Comparison of ENCODE assay signal across 11 cellular contexts in the genomic region with DNA sequence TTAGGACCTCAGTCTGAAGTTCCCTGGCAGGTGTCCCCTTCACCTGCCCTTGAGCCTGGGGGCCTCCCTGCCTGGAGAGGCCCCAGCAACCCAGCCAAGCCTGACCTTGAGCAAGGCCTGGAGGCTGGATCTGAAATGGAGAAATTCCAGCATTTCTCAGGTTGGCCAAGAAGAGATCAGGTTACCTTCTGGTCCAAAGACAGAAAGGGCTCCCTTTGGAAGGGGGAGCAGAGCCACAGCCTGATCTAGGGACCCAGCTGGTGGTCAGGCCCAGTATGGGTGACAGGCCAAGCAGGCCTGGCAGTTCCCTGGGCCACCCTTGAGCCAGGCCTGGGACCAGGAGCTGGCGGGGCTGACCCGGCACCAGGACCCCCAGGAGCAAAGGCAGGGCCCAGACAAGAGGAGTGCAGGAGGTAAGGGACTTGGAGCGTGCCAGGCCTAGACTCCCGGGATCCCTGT.
DNase-seq lines count a peak whose midpoint lies in the region; ATAC-seq and TF ChIP-seq lines count a peak whose summit lies in the region.
"Had no signal": no experiment of that assay in that cellular context is flagged by ENCODE, and none has a peak within 500 bp of the region (broad histone marks: within the 10 kb centered on the region; RNA-seq: fewer than 3 reads in every experiment).

No MANE protein-coding gene starts in this region.

- peak overlapping the region; percentile 75 for H3K9ac ChIP-seq in parathyroid adenoma

- H3K27ac ChIP-seq in gastroesophageal sphincter (peak overlapping the region in 3 of 4 donors; percentile 81 to 88 (median 85)), parathyroid adenoma (peak overlapping the region; percentile 95), aorta (ENCODE audit: low read depth in 1 of 2, low read length in 2 of 2) (no peak overlapping the region)
- H3K27ac ChIP-seq: neutrophil had no signal

- intact Hi-C loops in Right ventricle myocardium superior (cut with DNase I) (no loop called here), cardiac septum (cut with DNase I) (no loop called here), aorta (cut with DNase I) (no loop called here)

- peak overlapping the region; percentile 91 for H3K4me2 ChIP-seq in parathyroid adenoma (ENCODE audit: low read length)

- ATAC-seq in Right ventricle myocardium superior (ENCODE audit: poor library complexity) = peak; percentile 9
- ATAC-seq in gastroesophageal sphincter = peak; percentile 44
- ATAC-seq in aorta (ENCODE audit: low FRiP score) = peak; percentile 27
- no peak for ATAC-seq in GM18517 (IDR thresholded peaks at IDR 0.05; ENCODE audit: unreplicated experiment)
- no peak for ATAC-seq in esophagus mucosa

- peak overlapping the region in 1 of 2 donors; percentile 64 for H3K4me3 ChIP-seq in gastroesophageal sphincter
- H3K4me3 ChIP-seq in parathyroid adenoma (ENCODE audit: low read depth, low read length) = peak overlapping the region; percentile 81
- H3K4me3 ChIP-seq in aorta (ENCODE audit: low read length in 2 of 2) = no peak overlapping the region

- H3K27me3 ChIP-seq in gastroesophageal sphincter (peaks cover 34% of the 10 kb centered on the region), parathyroid adenoma (ENCODE audit: control insufficient read depth, insufficient read depth, low read length) (no peaks in the 10 kb centered on the region), aorta (ENCODE audit: control insufficient read depth in 1 of 2, insufficient read depth in 2 of 2, low read length in 1 of 2) (no peaks in the 10 kb centered on the region)

- TF ChIP-seq POLR2A in gastroesophageal sphincter (IDR thresholded peaks at IDR 0.05) = no peak

- H3K9me3 ChIP-seq in gastroesophageal sphincter (peaks cover 0 to 12% (median 0%) of the 10 kb centered on the region in 3 donors), parathyroid adenoma (ENCODE audit: control insufficient read depth, low read length) (no peaks in the 10 kb centered on the region), aorta (ENCODE audit: control insufficient read depth, low read length) (peaks cover 7% of the 10 kb centered on the region)

- H2AFZ ChIP-seq in parathyroid adenoma = peak overlapping the region; percentile 80

- H3K4me1 ChIP-seq in gastroesophageal sphincter (peaks cover 0 to 43% (median 0%) of the 10 kb centered on the region in 3 donors), parathyroid adenoma (peaks cover 29% of the 10 kb centered on the region), aorta (ENCODE audit: control insufficient read depth in 1 of 2, insufficient read depth in 2 of 2, low read length in 2 of 2) (no peaks in the 10 kb centered on the region)

- peaks cover 6% of the 10 kb centered on the region for H3K79me2 ChIP-seq in parathyroid adenoma

- H3K36me3 ChIP-seq in gastroesophageal sphincter (no peaks in the 10 kb centered on the region), parathyroid adenoma (ENCODE audit: control insufficient read depth, insufficient read depth, low read length) (no peaks in the 10 kb centered on the region), aorta (ENCODE audit: control insufficient read depth in 1 of 2, insufficient read depth in 2 of 2, low read length in 1 of 2) (no peaks in the 10 kb centered on the region)
- H3K36me3 ChIP-seq: neutrophil had no signal

- TF ChIP-seq EP300 in gastroesophageal sphincter (IDR thresholded peaks at IDR 0.05) = no peak

- TF ChIP-seq CTCF in gastroesophageal sphincter (IDR thresholded peaks at IDR 0.05) (no peak), parathyroid adenoma (IDR thresholded peaks at IDR 0.05) (peak; percentile 6)

- DNase-seq in Right ventricle myocardium superior = no peak
- DNase-seq in cardiac septum (ENCODE audit: low spot score) = no peak
- DNase-seq in aorta = peak in 1 of 2 donors; percentile 65
- no peak for DNase-seq in GOT3 (lab: John Stamatoyannopoulos, UW)
- DNase-seq: activated naive CD8-positive, alpha-beta T cell treated with anti-CD3 and anti-CD28 coated beads, Interleukin-2, amount 10 ng/mL, durations not matched to agents 7 days and 5 days; NCI-H146 had no signal

- no CpG with 5 or more reads among the region's 4 CpGs for WGBS in gastroesophageal sphincter (ENCODE audit: low coverage in 1 of 2), 2 donors
- WGBS in aorta, 2 donors = 97 to 98% methylated on average over 4 of the region's 4 CpGs

Comparison
In these comparisons a context has a peak if more than half of its experiments do, and no peak if none do; other contexts are left out.
1. ATAC-seq: peak in Right ventricle myocardium superior (single experiment), gastroesophageal sphincter (single experiment) and aorta (single experiment); none in GM18517 (single experiment) and esophagus mucosa (single experiment).
2. H3K27ac ChIP-seq: peak in gastroesophageal sphincter (3 of 4) and parathyroid adenoma (single experiment); none in aorta (0 of 2).